ENCODE assay signal across 18 cellular contexts in the genomic region with DNA sequence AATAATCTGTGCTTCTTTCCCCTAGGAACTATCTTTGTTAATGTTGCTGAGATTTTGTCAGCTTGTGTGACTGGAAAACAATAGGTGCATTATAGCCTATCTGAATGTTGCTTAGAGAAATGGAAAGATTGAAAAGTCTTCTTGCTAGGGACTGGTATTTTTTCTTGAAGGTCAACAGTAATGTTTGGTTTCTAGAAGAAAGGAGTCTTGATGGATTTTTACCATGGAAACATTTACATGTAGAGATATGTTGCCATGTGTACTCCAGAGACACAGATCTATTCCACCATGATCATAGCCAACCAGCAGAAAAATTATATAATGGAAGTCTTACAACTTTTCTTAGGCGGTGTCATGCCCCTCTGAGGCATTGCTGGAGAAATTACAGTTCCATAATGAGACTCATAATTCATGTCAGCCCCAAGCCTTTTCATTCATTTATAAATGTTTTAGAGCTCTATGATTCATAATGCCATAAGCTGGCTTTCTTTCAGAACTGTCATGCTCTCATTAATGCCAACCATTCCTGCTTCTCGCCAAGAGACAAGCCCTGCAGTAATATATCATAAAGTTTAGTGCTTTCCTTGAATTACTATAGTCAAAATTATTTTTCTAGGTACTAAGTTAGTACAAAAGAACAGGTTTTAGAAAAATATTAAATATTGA.
DNase-seq lines count a peak whose midpoint lies in the region; ATAC-seq and TF ChIP-seq lines count a peak whose summit lies in the region.
"Had no signal": no experiment of that assay in that cellular context is flagged by ENCODE, and none has a peak within 500 bp of the region (broad histone marks: within the 10 kb centered on the region; RNA-seq: fewer than 3 reads in every experiment).

No MANE protein-coding gene starts in this region.

- ATAC-seq in RWPE2 (ENCODE audit: low read depth), result peak; percentile 81
- peak; percentile 97 for ATAC-seq in foreskin keratinocyte
- ATAC-seq: A549, Panc1 had no signal

- CTCF ChIA-PET in MCF 10A (lab: Yijun Ruan, JAX), result interaction anchor here (1.2 kb wide), 1 partner anchor 20 kb away, joined by 3 read pairs; no protein-coding TSS in a partner anchor

- no peaks in the 10 kb centered on the region for H3K36me3 Mint-ChIP-seq in MCF 10A (ENCODE audit: insufficient read depth, unreplicated experiment)

- no peaks in the 10 kb centered on the region for H3K27me3 ChIP-seq in breast epithelium
- H3K27me3 ChIP-seq in RWPE2 (ENCODE audit: insufficient read depth, poor library complexity, severe bottlenecking), result no peaks in the 10 kb centered on the region
- H3K27me3 ChIP-seq in foreskin keratinocyte, result no peaks in the 10 kb centered on the region

- H3K36me3 ChIP-seq in breast epithelium (no peaks in the 10 kb centered on the region), RWPE2 (ENCODE audit: low read depth) (no peaks in the 10 kb centered on the region)

- no peak overlapping the region for H3K4me3 Mint-ChIP-seq in MCF 10A (ENCODE audit: unreplicated experiment)
- H3K4me3 Mint-ChIP-seq: CD4-positive, alpha-beta T cell had no signal

- H3K9me3 Mint-ChIP-seq in MCF 10A (ENCODE audit: unreplicated experiment), result no peaks in the 10 kb centered on the region
- H3K9me3 Mint-ChIP-seq: CD4-positive, alpha-beta T cell had no signal

- TF ChIP-seq POLR2A in breast epithelium (IDR thresholded peaks at IDR 0.05), result no peak

- POLR2A ChIA-PET in MCF 10A (lab: Yijun Ruan, JAX), result interaction anchor here (0.7 to 1.2 kb wide), 2 partner anchors 93 to 111 kb away, joined by 3 to 6 read pairs; no protein-coding TSS in a partner anchor

- no peaks in the 10 kb centered on the region for H3K27me3 Mint-ChIP-seq in MCF 10A (ENCODE audit: insufficient read depth, unreplicated experiment)
- H3K27me3 Mint-ChIP-seq: CD4-positive, alpha-beta T cell had no signal

- intact Hi-C loops in MCF 10A (cut with micrococcal nuclease) (no loop called here), breast epithelium (cut with DNase I; ENCODE audit: low total_unique reads) (no loop called here)

- H3K4me1 ChIP-seq in breast epithelium (no peaks in the 10 kb centered on the region), RWPE2 (ENCODE audit: insufficient read depth, poor library complexity, severe bottlenecking) (peaks cover 4% of the 10 kb centered on the region), foreskin keratinocyte (peaks cover 10% of the 10 kb centered on the region)
- H3K4me1 ChIP-seq: A549 had no signal

- TF ChIP-seq CTCF in MCF 10A (IDR thresholded peaks at IDR 0.05; ENCODE audit: unreplicated experiment) (no peak), breast epithelium (IDR thresholded peaks at IDR 0.05) (no peak), RWPE2 (IDR thresholded peaks at IDR 0.05; ENCODE audit: poor library complexity, severe bottlenecking) (no peak), foreskin keratinocyte (conservative IDR thresholded peaks at IDR 0.05) (peak; percentile 26)

- H3K27ac Mint-ChIP-seq in MCF 10A (ENCODE audit: low read depth, unreplicated experiment), result no peak overlapping the region
- H3K27ac Mint-ChIP-seq: CD4-positive, alpha-beta T cell had no signal

- H3K4me1 Mint-ChIP-seq in MCF 10A (ENCODE audit: insufficient read depth, unreplicated experiment), result no peaks in the 10 kb centered on the region

- no TSS peak for BruUV-seq in MCF 10A (replicated peaks; lab: Mats Ljungman, UMichigan)

- H3K9me3 ChIP-seq in breast epithelium (no peaks in the 10 kb centered on the region), RWPE2 (ENCODE audit: severe bottlenecking) (no peaks in the 10 kb centered on the region)
- H3K9me3 ChIP-seq: A549 had no signal

- DNase-seq in MCF 10A (ENCODE audit: unreplicated experiment), result peak; percentile 51
- no peak for DNase-seq in breast epithelium (ENCODE audit: low spot score in 2 of 2)
- no peak for DNase-seq in RWPE2 (ENCODE audit: low spot score)
- DNase-seq in foreskin keratinocyte, result peak; percentile 50 to 79
- peak; percentile 43 for DNase-seq in stromal cell of bone marrow (ENCODE audit: low read depth)
- DNase-seq in NCI-H1694 treated with DMSO at 0.1 percent for 48 hours (lab: John Stamatoyannopoulos, UW), result no peak
- no peak for DNase-seq in NCI-H1048 (lab: John Stamatoyannopoulos, UW)
- no peak for DNase-seq in activated gamma-delta T cell (lab: John Stamatoyannopoulos, UW)
- DNase-seq: AML-193; CD4-positive, alpha-beta T cell; DMS79 treated with DMSO at 0.1 percent for 48 hours; GF-D8; MM.1S; NCI-H1105 treated with DMSO at 0.1 percent for 48 hours; NCI-H2029 treated with DMSO at 0.1 percent for 48 hours; NCI-H748 treated with DMSO at 0.1 percent for 48 hours had no signal

- H3K27ac ChIP-seq in breast epithelium (no peak overlapping the region), RWPE2 (ENCODE audit: poor library complexity, severe bottlenecking) (no peak overlapping the region), foreskin keratinocyte (no peak overlapping the region)
- H3K27ac ChIP-seq: A549 had no signal

- H3K4me3 ChIP-seq in breast epithelium (no peak overlapping the region), RWPE2 (ENCODE audit: severe bottlenecking) (no peak overlapping the region)
- H3K4me3 ChIP-seq: A549 had no signal

Comparison
In these comparisons a context has a peak if more than half of its experiments do, and no peak if none do; other contexts are left out.
1. DNase-seq: peak in MCF 10A (single experiment), foreskin keratinocyte (2 of 2) and stromal cell of bone marrow (single experiment); none in breast epithelium (0 of 2), RWPE2 (single experiment), NCI-H1694 treated with DMSO at 0.1 percent for 48 hours (single experiment), NCI-H1048 (single experiment) and activated gamma-delta T cell (single experiment).